17 cellular contexts compared by ENCODE assay signal in genomic region chr5:14231888-14232287, GRCh38.
"Had no signal": no experiment of that assay in that cellular context is flagged by ENCODE, and none has a peak within 500 bp of the region (broad histone marks: within the 10 kb centered on the region; RNA-seq: fewer than 3 reads in every experiment).

No MANE protein-coding gene starts in this region.

- H3K27ac Mint-ChIP-seq: memory B cell; mesothelial cell of epicardium; natural killer cell treated with Interleukin-12 subunit alpha and Interleukin-12 subunit beta and Interleukin-15 and Interleukin-18, amount 100 ng/mL, for 72 hours; type B pancreatic cell had no signal

- ATAC-seq: foreskin keratinocyte; left cardiac atrium; lower lobe of right lung; natural killer cell treated with Interleukin-12 subunit alpha and Interleukin-12 subunit beta and Interleukin-15 and Interleukin-18, amount 100 ng/mL, for 72 hours had no signal

- H3K4me3 Mint-ChIP-seq: memory B cell; mesothelial cell of epicardium; natural killer cell treated with Interleukin-12 subunit alpha and Interleukin-12 subunit beta and Interleukin-15 and Interleukin-18, amount 100 ng/mL, for 72 hours; type B pancreatic cell had no signal

- H3K36me3 Mint-ChIP-seq: memory B cell; mesothelial cell of epicardium; natural killer cell treated with Interleukin-12 subunit alpha and Interleukin-12 subunit beta and Interleukin-15 and Interleukin-18, amount 100 ng/mL, for 72 hours; type B pancreatic cell had no signal

- H3K27ac ChIP-seq: epithelial cell of prostate, foreskin keratinocyte, left ventricle myocardium inferior, lower lobe of right lung, right atrium auricular region, sigmoid colon had no signal

- H3K27me3 ChIP-seq: foreskin keratinocyte, right atrium auricular region, sigmoid colon had no signal

- H3K27me3 Mint-ChIP-seq: memory B cell; natural killer cell treated with Interleukin-12 subunit alpha and Interleukin-12 subunit beta and Interleukin-15 and Interleukin-18, amount 100 ng/mL, for 72 hours; type B pancreatic cell had no signal

- H3K4me3 ChIP-seq: left ventricle myocardium inferior, lower lobe of right lung, right atrium auricular region, sigmoid colon had no signal

- H3K36me3 ChIP-seq: left ventricle myocardium inferior, lower lobe of right lung, right atrium auricular region, sigmoid colon had no signal

- H3K9me3 Mint-ChIP-seq: memory B cell; mesothelial cell of epicardium; natural killer cell treated with Interleukin-12 subunit alpha and Interleukin-12 subunit beta and Interleukin-15 and Interleukin-18, amount 100 ng/mL, for 72 hours; type B pancreatic cell had no signal

- H3K9me3 ChIP-seq: left ventricle myocardium inferior, lower lobe of right lung, right atrium auricular region, sigmoid colon had no signal

- DNase-seq: effector memory CD4-positive, alpha-beta T cell; foreskin keratinocyte; kidney; left cardiac atrium; left ventricle myocardium inferior; lower lobe of right lung; posterior cingulate gyrus; sigmoid colon; small intestine; stimulated activated CD4-positive, alpha-beta T cell treated with anti-CD3 and anti-CD28 coated beads, Interleukin-12 subunit alpha, Interleukin-12 subunit beta, amount 100 ng/mL, for 4 hours; stimulated activated naive CD4-positive, alpha-beta T cell treated with Interleukin-2 at 50 U/mL for 16 hours had no signal
